21 cellular contexts compared by ENCODE assay signal in genomic region chr11:115153135-115153534, GRCh38.
DNase-seq lines count a peak whose midpoint lies in the region; ATAC-seq and TF ChIP-seq lines count a peak whose summit lies in the region.
"Had no signal": no experiment of that assay in that cellular context is flagged by ENCODE, and none has a peak within 500 bp of the region (broad histone marks: within the 10 kb centered on the region; RNA-seq: fewer than 3 reads in every experiment).

No MANE protein-coding gene starts in this region.

- TF ChIP-seq CTCF in epithelial cell of esophagus (IDR thresholded peaks at IDR 0.05; ENCODE audit: insufficient read depth, low read depth, low read length, missing control alignments) (no peak), adrenal gland (IDR thresholded peaks at IDR 0.05) (no peak)

- no peaks in the 10 kb centered on the region for H3K27me3 ChIP-seq in adrenal gland

- no peaks in the 10 kb centered on the region for H3K9me3 ChIP-seq in adrenal gland (replicated peaks in 1 of 3)
- H3K9me3 ChIP-seq: left ventricle myocardium inferior had no signal

- H3K36me3 ChIP-seq in adrenal gland (replicated peaks in 1 of 2), result no peaks in the 10 kb centered on the region
- H3K36me3 ChIP-seq: left ventricle myocardium inferior had no signal

- no peak for TF ChIP-seq POLR2A in adrenal gland (IDR thresholded peaks at IDR 0.05)

- H3K4me1 ChIP-seq in adrenal gland (replicated peaks in 1 of 2), result no peaks in the 10 kb centered on the region
- H3K4me1 ChIP-seq: left ventricle myocardium inferior had no signal

- no peaks in the 10 kb centered on the region for H3K36me3 Mint-ChIP-seq in stimulated activated naive CD8-positive, alpha-beta T cell treated with anti-CD3 and anti-CD28 coated beads, Interleukin-15, Interleukin-2, amounts not matched to agents 100 ng/mL and 50 ng/mL, for 24 hours (ENCODE audit: low read depth)
- H3K36me3 Mint-ChIP-seq: CD8-positive, alpha-beta T cell; stimulated activated naive B cell treated with anti-CD40 and anti-IgM and Interleukin-4, amounts not matched to agents 10 μg/mL and 1 μg/mL and 100 μg/mL, for 72 hours had no signal

- ATAC-seq in stimulated activated naive CD8-positive, alpha-beta T cell treated with anti-CD3 and anti-CD28 coated beads, Interleukin-15, Interleukin-2, amounts not matched to agents 100 U/mL and 50 U/mL, for 24 hours, result no peak
- no peak for ATAC-seq in HG02970 (IDR thresholded peaks at IDR 0.05; ENCODE audit: low FRiP score, unreplicated experiment)
- ATAC-seq: CD8-positive, alpha-beta T cell; GM23338; stimulated activated naive B cell treated with anti-CD40 and anti-IgM and Interleukin-4, amounts not matched to agents 10 μg/mL and 1 μg/mL and 100 μg/mL, for 72 hours had no signal

- 74 to 79% (median 78%) methylated on average over 8 of the region's 8 CpGs for WGBS in adrenal gland, 4 donors

- H3K4me1 Mint-ChIP-seq in stimulated activated naive CD8-positive, alpha-beta T cell treated with anti-CD3 and anti-CD28 coated beads, Interleukin-15, Interleukin-2, amounts not matched to agents 100 ng/mL and 50 ng/mL, for 24 hours (ENCODE audit: low read depth), result no peaks in the 10 kb centered on the region
- H3K4me1 Mint-ChIP-seq: GM23338; stimulated activated naive B cell treated with anti-CD40 and anti-IgM and Interleukin-4, amounts not matched to agents 10 μg/mL and 1 μg/mL and 100 μg/mL, for 72 hours had no signal

- H3K27me3 Mint-ChIP-seq in stimulated activated naive CD8-positive, alpha-beta T cell treated with anti-CD3 and anti-CD28 coated beads, Interleukin-15, Interleukin-2, amounts not matched to agents 100 ng/mL and 50 ng/mL, for 24 hours, result no peaks in the 10 kb centered on the region
- H3K27me3 Mint-ChIP-seq: stimulated activated naive B cell treated with anti-CD40 and anti-IgM and Interleukin-4, amounts not matched to agents 10 μg/mL and 1 μg/mL and 100 μg/mL, for 72 hours had no signal

- no peak overlapping the region for H3K4me3 Mint-ChIP-seq in stimulated activated naive CD8-positive, alpha-beta T cell treated with anti-CD3 and anti-CD28 coated beads, Interleukin-15, Interleukin-2, amounts not matched to agents 100 ng/mL and 50 ng/mL, for 24 hours
- H3K4me3 Mint-ChIP-seq: CD8-positive, alpha-beta T cell; GM23338; stimulated activated naive B cell treated with anti-CD40 and anti-IgM and Interleukin-4, amounts not matched to agents 10 μg/mL and 1 μg/mL and 100 μg/mL, for 72 hours had no signal

- H3K4me3 ChIP-seq in epithelial cell of esophagus (ENCODE audit: low read length), result no peak overlapping the region
- no peak overlapping the region for H3K4me3 ChIP-seq in adrenal gland
- H3K4me3 ChIP-seq: GM23338, left ventricle myocardium inferior, PC-9 had no signal

- peaks cover 6% of the 10 kb centered on the region for H3K9me3 Mint-ChIP-seq in stimulated activated naive CD8-positive, alpha-beta T cell treated with anti-CD3 and anti-CD28 coated beads, Interleukin-15, Interleukin-2, amounts not matched to agents 100 ng/mL and 50 ng/mL, for 24 hours
- H3K9me3 Mint-ChIP-seq: CD8-positive, alpha-beta T cell; GM23338 had no signal

- intact Hi-C loops in adrenal gland (cut with DNase I), result no loop called here

- peak overlapping the region; percentile 6 for H3K27ac Mint-ChIP-seq in stimulated activated naive CD8-positive, alpha-beta T cell treated with anti-CD3 and anti-CD28 coated beads, Interleukin-15, Interleukin-2, amounts not matched to agents 100 ng/mL and 50 ng/mL, for 24 hours
- H3K27ac Mint-ChIP-seq: CD8-positive, alpha-beta T cell; GM23338; stimulated activated naive B cell treated with anti-CD40 and anti-IgM and Interleukin-4, amounts not matched to agents 10 μg/mL and 1 μg/mL and 100 μg/mL, for 72 hours had no signal

- no peak for DNase-seq in stimulated activated naive CD8-positive, alpha-beta T cell treated with anti-CD3 and anti-CD28 coated beads, Interleukin-15, Interleukin-2, amounts not matched to agents 100 U/mL and 50 U/mL, for 24 hours
- DNase-seq in NOMO-1 treated with dmso at 0.1 percent for 144 hours (lab: John Stamatoyannopoulos, UW; ENCODE audit: unreplicated experiment), result peak; percentile 10
- DNase-seq in epithelial cell of esophagus (ENCODE audit: low read depth), result peak; percentile 41
- no peak for DNase-seq in adrenal gland
- DNase-seq in GM19238 (ENCODE audit: insufficient read length, low spot score), result no peak
- DNase-seq in COLO829 (ENCODE audit: low spot score), result no peak
- DNase-seq: activated CD4-positive, alpha-beta T cell treated with anti-CD3 and anti-CD28 coated beads for 1 hour; activated effector memory CD4-positive, alpha-beta T cell treated with anti-CD3 and anti-CD28 coated beads, Interleukin-2, amount 50 U/mL, for 16 hours; CD8-positive, alpha-beta T cell; cortex of kidney; left ventricle myocardium inferior; MM.1S; NCI-H526 treated with DMSO at 0.1 percent for 48 hours; PC-9; stimulated activated CD4-positive, alpha-beta T cell treated with anti-CD3 and anti-CD28 coated beads, Interleukin-15, amount 100 ng/mL, for 24 hours; stimulated activated naive B cell treated with anti-CD40 and anti-IgM and Interleukin-4, amounts not matched to agents 10 μg/mL and 1 μg/mL and 100 μg/mL, for 72 hours; T1000; trophoblast cell had no signal

- no peak overlapping the region for H3K27ac ChIP-seq in adrenal gland
- H3K27ac ChIP-seq: left ventricle myocardium inferior, PC-9 had no signal

Comparison
In these comparisons a context has a peak if more than half of its experiments do, and no peak if none do; other contexts are left out.
1. DNase-seq: peak in NOMO-1 treated with dmso at 0.1 percent for 144 hours (single experiment) and epithelial cell of esophagus (single experiment); none in stimulated activated naive CD8-positive, alpha-beta T cell treated with anti-CD3 and anti-CD28 coated beads, Interleukin-15, Interleukin-2, amounts not matched to agents 100 U/mL and 50 U/mL, for 24 hours (single experiment), adrenal gland (0 of 7), GM19238 (single experiment) and COLO829 (single experiment).